ENCODE assay signal across 18 cellular contexts in the genomic region with DNA sequence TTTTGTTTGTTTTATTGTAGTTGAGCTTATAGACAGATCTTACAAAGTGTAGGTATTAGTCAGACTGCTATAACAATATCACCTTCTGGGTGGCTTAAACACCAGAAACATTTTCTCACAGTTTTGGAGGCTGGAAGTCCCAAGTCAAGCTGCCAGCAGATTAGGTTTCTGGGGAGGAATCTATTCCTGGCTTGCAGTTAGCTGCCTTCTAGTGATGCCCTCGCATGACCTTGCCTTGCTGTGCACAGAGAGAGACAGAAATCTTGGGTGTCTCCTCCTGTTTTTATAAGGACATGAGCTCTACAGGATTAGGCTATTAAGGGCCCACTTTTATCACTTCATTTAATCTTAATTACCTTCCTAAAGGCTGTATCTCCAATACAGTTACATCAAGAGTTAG.
"Had no signal": no experiment of that assay in that cellular context is flagged by ENCODE, and none has a peak within 500 bp of the region (broad histone marks: within the 10 kb centered on the region; RNA-seq: fewer than 3 reads in every experiment).

No MANE protein-coding gene starts in this region.

- DNase-seq: effector memory CD4-positive, alpha-beta T cell; heart right ventricle; hypothalamus; islet precursor cell; naive thymus-derived CD4-positive, alpha-beta T cell; nephron progenitor cell; psoas muscle; retina; sigmoid colon; stimulated activated CD4-positive, alpha-beta T cell treated with anti-CD3 and anti-CD28 coated beads, Interleukin-2, amount 100 ng/mL, for 24 hours; stimulated activated CD4-positive, alpha-beta T cell treated with anti-CD3 and anti-CD28 coated beads, Interleukin-4, amount 100 ng/mL, for 4 hours; stimulated activated naive B cell treated with anti-CD40 and anti-IgM and Interleukin-4, amounts not matched to agents 10 μg/mL and 1 μg/mL and 100 μg/mL, for 72 hours; stimulated activated naive CD8-positive, alpha-beta T cell treated with anti-CD3 and anti-CD28 coated beads, Interleukin-15, amount 100 ng/mL, for 72 hours; transverse colon had no signal

- H3K4me3 ChIP-seq: heart right ventricle, psoas muscle, sigmoid colon, skin epidermis, thoracic aorta, transverse colon had no signal

- H3K9me3 ChIP-seq: psoas muscle, sigmoid colon, thoracic aorta, transverse colon had no signal

- H3K27me3 ChIP-seq: heart right ventricle, sigmoid colon, transverse colon had no signal

- H3K36me3 ChIP-seq: heart right ventricle, sigmoid colon, thoracic aorta, transverse colon had no signal

- H3K4me1 ChIP-seq: parathyroid adenoma, psoas muscle, sigmoid colon, transverse colon had no signal

- ATAC-seq: esophagus mucosa; naive thymus-derived CD4-positive, alpha-beta T cell; psoas muscle; stimulated activated naive B cell treated with anti-CD40 and anti-IgM and Interleukin-4, amounts not matched to agents 10 μg/mL and 1 μg/mL and 100 μg/mL, for 72 hours; stimulated activated naive CD8-positive, alpha-beta T cell treated with anti-CD3 and anti-CD28 coated beads, Interleukin-15, amount 100 ng/mL, for 72 hours had no signal

- H3K27ac ChIP-seq: heart right ventricle, parathyroid adenoma, psoas muscle, sigmoid colon, skin epidermis, thoracic aorta, transverse colon had no signal
